ENCODE assay signal across 8 cellular contexts in the genomic region with DNA sequence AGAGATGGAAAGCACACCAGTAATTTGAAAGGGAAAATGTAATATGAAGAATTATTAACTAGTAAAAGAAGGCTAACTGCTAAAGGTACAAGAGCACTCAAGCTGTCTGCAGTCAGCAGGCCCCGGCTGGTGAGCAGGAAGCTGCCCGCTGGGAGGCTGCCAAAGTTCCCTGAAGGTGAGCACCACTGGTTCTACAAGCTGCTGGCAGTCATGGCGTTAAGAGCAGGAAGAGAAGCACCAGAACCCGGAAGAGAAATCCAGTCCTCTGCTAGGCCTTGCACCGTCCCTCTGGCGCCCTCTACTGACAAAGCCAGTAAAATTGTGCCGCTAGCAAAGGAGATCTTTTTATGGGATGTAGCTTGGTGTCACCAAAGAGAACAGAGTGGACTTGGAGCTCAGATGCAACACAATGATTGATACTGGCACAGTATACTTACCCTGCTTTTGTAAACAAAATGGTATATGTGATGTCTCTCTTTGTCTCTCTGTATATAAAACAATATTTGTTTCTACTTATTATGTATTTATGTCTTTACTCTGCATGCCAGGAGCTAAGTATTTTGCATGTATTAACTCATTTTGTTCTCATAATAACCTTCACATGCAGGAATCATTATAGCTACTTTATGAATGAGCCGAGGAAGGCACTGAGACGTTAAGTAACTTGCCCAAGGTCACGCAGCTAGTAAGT. TPM values are rescaled to one million over a fixed set of nuclear protein-coding genes. Genes with fewer than 3 reads are reported as not detected.
DNase-seq lines count a peak whose midpoint lies in the region; ATAC-seq and TF ChIP-seq lines count a peak whose summit lies in the region.

No MANE protein-coding gene starts in this region.

- CTCF ChIA-PET in PC-9 (lab: Charles Lee): interaction anchor here (0.7 to 2.9 kb wide), 15 partner anchors 12 to 419 kb away, joined by 3 to 59 read pairs (median 4); partner anchors contain the start of genes CASP10, CFLAR, NIF3L1 and PPIL3

- H3K36me3 ChIP-seq in KOPT-K1 (ENCODE audit: insufficient read depth, low read length) (peaks cover 13% of the 10 kb centered on the region), PC-9 (ENCODE audit: low read depth) (no peaks in the 10 kb centered on the region)

- no peak overlapping the region for H3K27ac Mint-ChIP-seq in nephron progenitor cell

- peaks cover 29% of the 10 kb centered on the region for H3K79me2 ChIP-seq in PC-9 (ENCODE audit: low read depth)

- H3F3A ChIP-seq in PC-9 (ENCODE audit: insufficient read depth, low read depth): peaks cover 2% of the 10 kb centered on the region

- POLR2A ChIA-PET in PC-9 (lab: Charles Lee; ENCODE audit: unreplicated experiment): interaction anchor here (0.5 to 1.4 kb wide), 5 partner anchors 27 to 549 kb away, joined by 3 to 24 read pairs (median 4); partner anchors contain the start of genes ALS2 and CASP10

- ATAC-seq in GM21619 (IDR thresholded peaks at IDR 0.05; ENCODE audit: unreplicated experiment): peak; percentile 43
- ATAC-seq in stimulated activated naive CD8-positive, alpha-beta T cell treated with anti-CD3 and anti-CD28 coated beads, Interleukin-15, Interleukin-2, amounts not matched to agents 100 U/mL and 50 U/mL, for 24 hours: peak; percentile 63

- H2AFZ ChIP-seq in PC-9: peak overlapping the region; percentile 74

- peak overlapping the region; percentile 23; the same call in 1 of the 2 replicates for H3K4me3 ChIP-seq in PC-9

- no peaks in the 10 kb centered on the region for H4K20me1 ChIP-seq in PC-9 (ENCODE audit: insufficient read depth)

- no peak overlapping the region for H3K4me3 Mint-ChIP-seq in nephron progenitor cell

- no peaks in the 10 kb centered on the region for H3K27me3 ChIP-seq in PC-9 (ENCODE audit: insufficient read depth, low read depth)

- peak overlapping the region; percentile 93 for H3K4me2 ChIP-seq in PC-9

- H3K27ac ChIP-seq in KOPT-K1 (ENCODE audit: low read depth, low read length, poor library complexity, severe bottlenecking) (peak overlapping the region; percentile 95), PC-9 (peak overlapping the region; percentile 38)

- TF ChIP-seq CTCF in PC-9 (conservative IDR thresholded peaks at IDR 0.05): peak; percentile 93
- TF ChIP-seq CTCF in nephron progenitor cell (IDR thresholded peaks at IDR 0.05): peak; percentile 70

- no peaks in the 10 kb centered on the region for H3K9me3 ChIP-seq in KOPT-K1 (ENCODE audit: insufficient read depth, low read length, poor library complexity, severe bottlenecking)
- H3K9me3 ChIP-seq in PC-9 (ENCODE audit: insufficient read depth, low read depth): no peaks in the 10 kb centered on the region; the same call in 1 of the 2 replicates

- H3K36me3 Mint-ChIP-seq in nephron progenitor cell (ENCODE audit: low read depth): no peaks in the 10 kb centered on the region

- no peaks in the 10 kb centered on the region for H3K9me2 ChIP-seq in PC-9 (ENCODE audit: insufficient read depth)

- no TSS peak for BruUV-seq in PC-9 (replicated peaks; lab: Mats Ljungman, UMichigan)

- intact Hi-C loops in PC-9 (cut with micrococcal nuclease; ENCODE audit: unreplicated experiment): loop anchor here (1.0 to 10.0 kb wide), 10 partner anchors 12 to 623 kb away; partner anchors contain the start of genes ALS2, CASP10, HYCC2 and NDUFB3

- H3K9me3 Mint-ChIP-seq in nephron progenitor cell: peaks cover 5% of the 10 kb centered on the region

- peak; percentile 99 for DNase-seq in DMS53 treated with DMSO at 0.1 percent for 48 hours (lab: John Stamatoyannopoulos, UW; ENCODE audit: unreplicated experiment)
- peak; percentile 92 for DNase-seq in PC-9
- peak; percentile 78 for DNase-seq in activated T-cell treated with anti-CD3 and anti-CD28 coated beads, Interleukin-2, amount 50 U/mL, for 1 hour
- peak; percentile 86 for DNase-seq in fibroblast of gingiva (ENCODE audit: low read depth)
- peak; percentile 77 for DNase-seq in nephron progenitor cell
- DNase-seq in stimulated activated naive CD8-positive, alpha-beta T cell treated with anti-CD3 and anti-CD28 coated beads, Interleukin-15, Interleukin-2, amounts not matched to agents 100 U/mL and 50 U/mL, for 24 hours: peak; percentile 96

- H3K4me1 ChIP-seq in PC-9 (replicated peaks; ENCODE audit: insufficient read depth): peaks cover 50% of the 10 kb centered on the region

- no peaks in the 10 kb centered on the region for H3K4me1 Mint-ChIP-seq in nephron progenitor cell

- H3K27me3 Mint-ChIP-seq in nephron progenitor cell (ENCODE audit: low read depth, poor library complexity): peaks cover 24% of the 10 kb centered on the region

RNA-seq across cellular contexts. Expression of gene CASP8, which starts 28.1 kb away (rescaled TPM):
- total RNA-seq in PC-9 (2021): 42.4 and 48.2 TPM in 2 replicates

RNA-seq across cellular contexts. Expression of gene CASP10, which starts 49.3 kb away (rescaled TPM):
- total RNA-seq in PC-9 (2021): 15.2 and 16.9 TPM in 2 replicates

Comparison
In these comparisons a context has a peak if more than half of its experiments do, and no peak if none do; other contexts are left out.
1. Peak in every context shown above with its lines: DNase-seq, ATAC-seq, H3K4me3 ChIP-seq and H3K27ac ChIP-seq.